ENCODE assay signal across 8 cellular contexts in the genomic region with DNA sequence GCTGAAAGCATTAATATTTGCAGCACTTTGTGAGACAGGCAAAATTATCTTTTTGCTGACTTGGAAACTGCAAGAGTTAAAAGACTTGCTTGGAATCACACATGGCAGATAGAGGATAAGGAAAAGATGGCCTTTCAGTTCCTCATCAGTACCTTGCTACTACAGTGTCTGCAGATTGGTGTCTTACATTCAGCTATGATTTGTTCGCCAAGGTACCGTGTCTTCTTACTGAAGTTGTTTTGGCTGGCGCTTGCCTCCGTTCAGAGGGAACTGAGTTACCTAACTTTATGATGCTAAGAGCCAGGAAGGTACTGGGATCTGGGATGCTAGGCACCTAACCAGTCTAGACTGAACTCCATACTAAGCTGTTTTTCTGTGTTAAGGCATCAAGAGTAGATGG. TPM values are rescaled to one million over a fixed set of nuclear protein-coding genes. Genes with fewer than 3 reads are reported as not detected.
A peak's percentile ranks its signal among the peaks of the same experiment; 100 is the strongest.
DNase-seq lines count a peak whose midpoint lies in the region; ATAC-seq and TF ChIP-seq lines count a peak whose summit lies in the region.

No MANE protein-coding gene starts in this region.

- H3K4me3 ChIP-seq in A673 (ENCODE audit: low read depth, low read length, poor library complexity, severe bottlenecking) (peak overlapping the region; percentile 93), fibroblast of villous mesenchyme (ENCODE audit: low read depth, low read length) (peak overlapping the region; percentile 90)

- H3K4me1 ChIP-seq in A673 (ENCODE audit: insufficient read depth, low read length, poor library complexity, severe bottlenecking): peaks cover 10% of the 10 kb centered on the region

- BruUV-seq in A673 (replicated peaks; lab: Mats Ljungman, UMichigan): no TSS peak

- POLR2A ChIA-PET in A673 (lab: Charles Lee; ENCODE audit: low non-redundant PET): interaction anchor here (1.0 kb wide), 1 partner anchor 32 kb away, joined by 3 read pairs; the partner anchor contains the start of gene ACAT2

- H3K36me3 ChIP-seq in A673 (ENCODE audit: insufficient read depth, low read length, poor library complexity, severe bottlenecking): peaks cover 5% of the 10 kb centered on the region

- peaks cover 10 to 19% of the 10 kb centered on the region in 2 donors for H3K36me3 Mint-ChIP-seq in stimulated activated naive B cell treated with anti-CD40 and anti-IgM and Interleukin-4, amounts not matched to agents 10 μg/mL and 1 μg/mL and 100 μg/mL, for 72 hours

- CTCF ChIA-PET in A673 (lab: Charles Lee): no interaction called here

- H3K9me3 Mint-ChIP-seq in stimulated activated naive B cell treated with anti-CD40 and anti-IgM and Interleukin-4, amounts not matched to agents 10 μg/mL and 1 μg/mL and 100 μg/mL, for 72 hours: no peaks in the 10 kb centered on the region

- peak; percentile 26 for ATAC-seq in GM18868 (IDR thresholded peaks at IDR 0.05; ENCODE audit: unreplicated experiment)
- no peak for ATAC-seq in stimulated activated naive B cell treated with anti-CD40 and anti-IgM and Interleukin-4, amounts not matched to agents 10 μg/mL and 1 μg/mL and 100 μg/mL, for 72 hours (replicated peaks)
- no peak for ATAC-seq in GM21360 (IDR thresholded peaks at IDR 0.05; ENCODE audit: unreplicated experiment)
- ATAC-seq in GM18873 (IDR thresholded peaks at IDR 0.05; ENCODE audit: low FRiP score, unreplicated experiment): no peak

- H3K27ac Mint-ChIP-seq in stimulated activated naive B cell treated with anti-CD40 and anti-IgM and Interleukin-4, amounts not matched to agents 10 μg/mL and 1 μg/mL and 100 μg/mL, for 72 hours: no peak overlapping the region

- H3K27me3 Mint-ChIP-seq in stimulated activated naive B cell treated with anti-CD40 and anti-IgM and Interleukin-4, amounts not matched to agents 10 μg/mL and 1 μg/mL and 100 μg/mL, for 72 hours: no peaks in the 10 kb centered on the region

- H3K27ac ChIP-seq in A673 (ENCODE audit: low read depth, low read length, poor library complexity, severe bottlenecking): no peak overlapping the region

- TF ChIP-seq CTCF in A673 (conservative IDR thresholded peaks at IDR 0.05; ENCODE audit: low read depth, low read length) (no peak), fibroblast of villous mesenchyme (IDR thresholded peaks at IDR 0.05; ENCODE audit: insufficient read depth, low read depth, low read length) (no peak)

- H3K4me3 Mint-ChIP-seq in stimulated activated naive B cell treated with anti-CD40 and anti-IgM and Interleukin-4, amounts not matched to agents 10 μg/mL and 1 μg/mL and 100 μg/mL, for 72 hours: peak overlapping the region; percentile 82 to 99

- DNase-seq in A673 (ENCODE audit: low spot score) (no peak), SW480 (ENCODE audit: low spot score) (peak; percentile 3), fibroblast of villous mesenchyme (ENCODE audit: low read depth) (peak; percentile 28), NCI-H510A treated with DMSO at 0.1 percent for 48 hours (lab: John Stamatoyannopoulos, UW) (no peak)
- DNase-seq in stimulated activated naive B cell treated with anti-CD40 and anti-IgM and Interleukin-4, amounts not matched to agents 10 μg/mL and 1 μg/mL and 100 μg/mL, for 72 hours: no peak

- H3K27me3 ChIP-seq in A673 (replicated peaks; ENCODE audit: insufficient read depth, low read depth, low read length, poor library complexity): no peaks in the 10 kb centered on the region

- no peaks in the 10 kb centered on the region for H3K9me3 ChIP-seq in A673 (ENCODE audit: low read depth, low read length, poor library complexity, severe bottlenecking)

- H3K4me1 Mint-ChIP-seq in stimulated activated naive B cell treated with anti-CD40 and anti-IgM and Interleukin-4, amounts not matched to agents 10 μg/mL and 1 μg/mL and 100 μg/mL, for 72 hours: peaks cover 24 to 52% of the 10 kb centered on the region in 2 donors

- intact Hi-C loops in A673 (cut with micrococcal nuclease; ENCODE audit: unreplicated experiment): loop anchor here (5.0 kb wide), 1 partner anchor 37 kb away; the partner anchor contains the start of gene SOD2

RNA-seq across cellular contexts. Expression of gene WTAP, which starts 2.3 kb away (rescaled TPM):
- total RNA-seq in A673 (2021): 109 and 110 TPM in 2 replicates
- 89.5 and 159 TPM in 2 replicates for total RNA-seq in fibroblast of villous mesenchyme

RNA-seq across cellular contexts. Expression of gene ACAT2, which starts 32.2 kb away (rescaled TPM):
- 238 and 250 TPM in 2 replicates for total RNA-seq in A673 (2021)
- 115 and 119 TPM in 2 replicates for total RNA-seq in fibroblast of villous mesenchyme

RNA-seq across cellular contexts. Expression of gene SOD2, which starts 36.6 kb away (rescaled TPM):
- 139 and 159 TPM in 2 replicates for total RNA-seq in A673 (2021)
- total RNA-seq in fibroblast of villous mesenchyme: 200 and 775 TPM in 2 replicates

RNA-seq across cellular contexts. Expression of gene TCP1, which starts 59.8 kb away (rescaled TPM):
- 505 and 528 TPM in 2 replicates for total RNA-seq in A673 (2021)
- 219 and 285 TPM in 2 replicates for total RNA-seq in fibroblast of villous mesenchyme

Comparison
In these comparisons a context has a peak if more than half of its experiments do, and no peak if none do; other contexts are left out.
1. DNase-seq: peak in SW480 (single experiment) and fibroblast of villous mesenchyme (single experiment); none in A673 (single experiment), stimulated activated naive B cell treated with anti-CD40 and anti-IgM and Interleukin-4, amounts not matched to agents 10 μg/mL and 1 μg/mL and 100 μg/mL, for 72 hours (single experiment) and NCI-H510A treated with DMSO at 0.1 percent for 48 hours (single experiment).